ENCODE assay signal across 1 cellular context in genomic region chr11:61293869-61294716, GRCh38.
TF ChIP-seq lines count a peak whose summit lies in the region.

No MANE protein-coding gene starts in this region.

TF ChIP-seq in H1, 55 proteins besides CTCF, POLR2A, EP300 and RAD21 (continued from another document):
- TF ChIP-seq, protein P1, sequence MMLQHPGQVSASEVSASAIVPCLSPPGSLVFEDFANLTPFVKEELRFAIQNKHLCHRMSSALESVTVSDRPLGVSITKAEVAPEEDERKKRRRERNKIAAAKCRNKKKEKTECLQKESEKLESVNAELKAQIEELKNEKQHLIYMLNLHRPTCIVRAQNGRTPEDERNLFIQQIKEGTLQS (IDR thresholded peaks at IDR 0.05; ENCODE audit: insufficient read depth, low read depth, low read length): no peak
- TF ChIP-seq CBX5 (IDR thresholded peaks at IDR 0.05; ENCODE audit: low read depth, low read length) (no peak), SIX5 (IDR thresholded peaks at IDR 0.05; ENCODE audit: low read depth, low read length) (no peak), SP1 (IDR thresholded peaks at IDR 0.05; ENCODE audit: low read depth, low read length) (no peak), BACH1 (IDR thresholded peaks at IDR 0.05; ENCODE audit: low read length) (peak; percentile 31; the same call in 1 of the 2 replicates), CBX8 (IDR thresholded peaks at IDR 0.05; ENCODE audit: borderline replicate concordance, low read depth, low read length) (no peak), EGR1 (IDR thresholded peaks at IDR 0.05; ENCODE audit: borderline replicate concordance, low read depth, low read length) (no peak)
